8 cellular contexts compared by ENCODE assay signal in the genomic region with DNA sequence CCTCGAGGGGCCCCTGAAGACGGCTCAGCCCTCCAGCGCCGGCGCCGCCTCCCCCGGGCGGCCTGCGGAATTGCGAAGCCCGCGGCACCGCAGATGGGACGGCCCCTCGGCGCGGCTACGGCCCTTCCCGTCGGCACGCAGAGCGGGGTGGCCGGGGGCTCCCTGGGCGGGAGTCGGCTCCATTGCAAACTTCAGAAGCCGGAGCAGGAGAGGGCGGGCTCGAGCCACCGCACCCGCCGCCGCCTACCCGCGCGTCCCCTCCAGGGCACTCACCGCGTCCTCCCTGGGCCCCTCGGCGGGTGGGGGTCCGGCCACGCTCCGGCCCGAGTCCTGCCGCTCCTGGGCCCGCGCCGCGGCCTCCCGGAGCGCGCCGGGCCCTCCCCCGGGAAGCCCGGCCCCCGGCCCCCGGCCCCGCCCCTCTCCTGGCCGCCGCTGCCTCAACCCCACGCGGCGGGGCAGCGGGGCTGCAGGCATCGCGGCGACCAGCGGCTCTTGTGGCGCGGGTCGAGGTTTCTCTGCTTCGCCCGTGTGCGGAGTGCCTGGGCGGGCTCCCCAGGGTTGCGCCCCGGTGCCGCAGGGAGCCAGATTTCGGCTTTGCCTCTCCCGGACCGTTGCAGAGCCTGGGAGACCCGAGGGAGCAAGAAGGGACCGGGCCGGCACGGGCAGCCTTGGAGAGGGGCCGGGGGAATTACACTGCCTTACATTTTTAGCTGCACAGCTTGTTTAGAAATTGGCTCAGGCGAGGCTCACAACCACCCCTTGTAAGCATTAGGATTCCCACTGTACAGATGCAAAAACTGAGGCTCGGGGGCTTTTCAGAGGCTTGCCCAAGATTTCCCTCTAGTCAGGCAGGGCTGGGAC. TPM values are rescaled to one million over a fixed set of nuclear protein-coding genes. Genes with fewer than 3 reads are reported as not detected.
DNase-seq lines count a peak whose midpoint lies in the region; ATAC-seq, FAIRE-seq and TF ChIP-seq lines count a peak whose summit lies in the region.

A gene (minus strand): TSS at position 359 of the 861 bp plus-strand sequence. CDS start 3,707 bp downstream, outside the sequence.

- H3K27ac ChIP-seq in endothelial cell of umbilical vein (ENCODE audit: insufficient read depth, low read depth, low read length): no peak within 1 kb of the TSS
- H3K27ac ChIP-seq in mesodermal cell (ENCODE audit: low read depth, low read length, severe bottlenecking): peak within 1 kb of the TSS; percentile 92
- peak within 1 kb of the TSS; percentile 98 for H3K27ac ChIP-seq in substantia nigra (ENCODE audit: low read depth, low read length, poor library complexity, severe bottlenecking)

- H3K36me3 ChIP-seq in endothelial cell of umbilical vein (ENCODE audit: control insufficient read depth in 2 of 2, extremely low read depth in 1 of 2, insufficient read depth in 2 of 2, low read length in 2 of 2): no peaks in the 10 kb centered on the region
- peaks cover 11% of the 10 kb centered on the region for H3K36me3 ChIP-seq in mesodermal cell (ENCODE audit: control insufficient read depth, insufficient read depth, low read length)

- no peaks in the 10 kb centered on the region for H3K79me2 ChIP-seq in endothelial cell of umbilical vein (ENCODE audit: control insufficient read depth, insufficient read depth, low read length)

- DNase-seq in A172 (ENCODE audit: low spot score) (no peak), KBM-7 (peak; percentile 35), endothelial cell of umbilical vein (ENCODE audit: low read depth, low spot score) (peak; percentile 60), substantia nigra (lab: John Stamatoyannopoulos, UW) (peak in 20 of 49 donors; percentile 20 to 68 (median 40))
- peak; percentile 41 for DNase-seq in activated CD4-positive, alpha-beta memory T cell treated with anti-CD3 and anti-CD28 coated beads, Interleukin-2, amount 10 ng/mL, durations not matched to agents 7 days and 5 days

- H3K27me3 ChIP-seq in endothelial cell of umbilical vein (ENCODE audit: control insufficient read depth in 2 of 2, insufficient read depth in 2 of 2, low read length in 2 of 2): peaks cover 0 to 3% of the 10 kb centered on the region in 2 experiments

- H3K27me3 Mint-ChIP-seq in activated CD4-positive, alpha-beta memory T cell treated with anti-CD3 and anti-CD28 coated beads, Interleukin-2, amount 10 ng/mL, durations not matched to agents 7 days and 5 days: peaks cover 39% of the 10 kb centered on the region

- intact Hi-C loops in endothelial cell of umbilical vein (cut with micrococcal nuclease): loop anchor here (2.0 kb wide), 1 partner anchor 28 kb away; a partner anchor contains a TSS

- no peak for FAIRE-seq in endothelial cell of umbilical vein (lab: Jason Lieb, UNC)

- 0 to 1% methylated on average over 56 to 82 of the region's 87 CpGs for WGBS in mesodermal cell (ENCODE audit: insufficient coverage in 2 of 2), 2 experiments

- peak in 1 of 2 donors; percentile 4 for TF ChIP-seq CTCF in endothelial cell of umbilical vein (IDR thresholded peaks at IDR 0.05; ENCODE audit: extremely low read depth in 1 of 2, insufficient read depth in 1 of 2, low read depth in 1 of 2, low read length in 2 of 2)

- H3K4me3 ChIP-seq in endothelial cell of umbilical vein (replicated peaks in 1 of 3; ENCODE audit: insufficient read depth in 1 of 3, low read depth in 1 of 3, low read length in 3 of 3) (peak within 1 kb of the TSS; percentile 65 to 76 (median 67)), mesodermal cell (ENCODE audit: extremely low read depth, insufficient read depth, low read length, poor library complexity, severe bottlenecking) (peak within 1 kb of the TSS; percentile 74)

- H3K9me1 ChIP-seq in endothelial cell of umbilical vein (replicated peaks; ENCODE audit: control insufficient read depth, extremely low read depth, insufficient read depth, low read length): no peaks in the 10 kb centered on the region

- peak within 1 kb of the TSS; percentile 58 for H3K9ac ChIP-seq in endothelial cell of umbilical vein (replicated peaks; ENCODE audit: extremely low read depth, insufficient read depth, low read length)

- H3K9me3 Mint-ChIP-seq in activated CD4-positive, alpha-beta memory T cell treated with anti-CD3 and anti-CD28 coated beads, Interleukin-2, amount 10 ng/mL, durations not matched to agents 7 days and 5 days: no peaks in the 10 kb centered on the region

- peak within 1 kb of the TSS; percentile 60 for H3K4me3 Mint-ChIP-seq in activated CD4-positive, alpha-beta memory T cell treated with anti-CD3 and anti-CD28 coated beads, Interleukin-2, amount 10 ng/mL, durations not matched to agents 7 days and 5 days

- dilution Hi-C loops in endothelial cell of umbilical vein (cut with MboI; ENCODE audit: extremely low pct_ligation_motif_present, low sequenced_read_pairs): no loop called here

- peaks cover 12% of the 10 kb centered on the region for H3K4me1 Mint-ChIP-seq in activated CD4-positive, alpha-beta memory T cell treated with anti-CD3 and anti-CD28 coated beads, Interleukin-2, amount 10 ng/mL, durations not matched to agents 7 days and 5 days

- no peak within 1 kb of the TSS for H3K27ac Mint-ChIP-seq in activated CD4-positive, alpha-beta memory T cell treated with anti-CD3 and anti-CD28 coated beads, Interleukin-2, amount 10 ng/mL, durations not matched to agents 7 days and 5 days

- H4K20me1 ChIP-seq in endothelial cell of umbilical vein (replicated peaks; ENCODE audit: control insufficient read depth, extremely low read depth, insufficient read depth, low read length): no peaks in the 10 kb centered on the region

- CTCF ChIA-PET in activated CD4-positive, alpha-beta memory T cell treated with anti-CD3 and anti-CD28 coated beads, Interleukin-2, amount 10 ng/mL, durations not matched to agents 7 days and 5 days (lab: Charles Lee): interaction anchor here (1.4 to 2.4 kb wide), 4 partner anchors 9 to 73 kb away, joined by 6 to 15 read pairs (median 11); a partner anchor contains a TSS
- CTCF ChIA-PET in endothelial cell of umbilical vein (lab: Charles Lee): interaction anchor here (0.7 to 2.2 kb wide), 17 partner anchors 8 to 169 kb away, joined by 3 to 19 read pairs (median 7); a partner anchor contains a TSS

- peak within 1 kb of the TSS; percentile 97 for H2AFZ ChIP-seq in endothelial cell of umbilical vein (ENCODE audit: low read depth, low read length)

- peaks cover 16% of the 10 kb centered on the region for H3K4me1 ChIP-seq in endothelial cell of umbilical vein (ENCODE audit: control insufficient read depth, extremely low read depth, insufficient read depth, low read length)
- peaks cover 23% of the 10 kb centered on the region for H3K4me1 ChIP-seq in mesodermal cell (ENCODE audit: control insufficient read depth, insufficient read depth, low read length, poor library complexity, severe bottlenecking)

- BruUV-seq in endothelial cell of umbilical vein (replicated peaks; lab: Mats Ljungman, UMichigan): no TSS peak

- in situ Hi-C loops in KBM-7 (cut with MboI; ENCODE audit: low pct_unique_long_range_greater_than_20kb, low sequenced_read_pairs): no loop called here

- H3K4me2 ChIP-seq in endothelial cell of umbilical vein (ENCODE audit: insufficient read depth, low read length): peak within 1 kb of the TSS; percentile 81

- H3K36me3 Mint-ChIP-seq in activated CD4-positive, alpha-beta memory T cell treated with anti-CD3 and anti-CD28 coated beads, Interleukin-2, amount 10 ng/mL, durations not matched to agents 7 days and 5 days (ENCODE audit: low read depth): no peaks in the 10 kb centered on the region

- peak; percentile 39 for TF ChIP-seq POLR2A in endothelial cell of umbilical vein (IDR thresholded peaks at IDR 0.05; ENCODE audit: low read depth, low read length)

- H3K9me3 ChIP-seq in endothelial cell of umbilical vein (replicated peaks; ENCODE audit: control insufficient read depth, insufficient read depth, low read length) (no peaks in the 10 kb centered on the region), mesodermal cell (ENCODE audit: control insufficient read depth, low read length) (no peaks in the 10 kb centered on the region)

- POLR2A ChIA-PET in activated CD4-positive, alpha-beta memory T cell treated with anti-CD3 and anti-CD28 coated beads, Interleukin-2, amount 10 ng/mL, durations not matched to agents 7 days and 5 days (lab: Charles Lee): interaction anchor here (1.2 to 10.3 kb wide), 7 partner anchors 9 to 62 kb away, joined by 3 to 124 read pairs (median 6); a partner anchor contains a TSS
- POLR2A ChIA-PET in endothelial cell of umbilical vein (lab: Charles Lee): interaction anchor here (0.9 to 1.1 kb wide), 2 partner anchors 28 to 29 kb away, joined by 4 to 8 read pairs; a partner anchor contains a TSS

- ATAC-seq in GM18867 (IDR thresholded peaks at IDR 0.05; ENCODE audit: unreplicated experiment) (peak; percentile 59), GM19455 (IDR thresholded peaks at IDR 0.05; ENCODE audit: unreplicated experiment) (no peak)

TF ChIP-seq in endothelial cell of umbilical vein, 7 proteins besides CTCF, POLR2A, EP300 and RAD21:
- TF ChIP-seq MYC (IDR thresholded peaks at IDR 0.05; ENCODE audit: low read depth, low read length) (no peak), POLR2AphosphoS5 (IDR thresholded peaks at IDR 0.05; ENCODE audit: insufficient read depth, low read depth, low read length) (peak; percentile 65), FOS (IDR thresholded peaks at IDR 0.05; ENCODE audit: borderline replicate concordance, insufficient read depth, low read length) (no peak), EZH2 (IDR thresholded peaks at IDR 0.05; ENCODE audit: borderline replicate concordance, low read depth, low read length, severe bottlenecking) (no peak), GATA2 (IDR thresholded peaks at IDR 0.05; ENCODE audit: insufficient read depth, insufficient read length, low read depth, low read length) (no peak)

RNA-seq across cellular contexts. Expression of the gene that starts here (rescaled TPM):
- total RNA-seq in A172 (2014; rRNA removed; shearing (Covaris generic)): 28.7 and 32.2 TPM in 2 replicates
- 1 to 10 TPM in 1 of 2 experiments, under 1 TPM in 1; 0.91 to 1.2 TPM for total RNA-seq in activated CD4-positive, alpha-beta memory T cell treated with anti-CD3 and anti-CD28 coated beads, Interleukin-2, amount 10 ng/mL, durations not matched to agents 7 days and 5 days
- total RNA-seq in endothelial cell of umbilical vein: 27.2 and 29.0 TPM in 2 replicates
- 14.7 and 15.2 TPM in 2 replicates for polyA plus RNA-seq in endothelial cell of umbilical vein
- polyA plus RNA-seq in endothelial cell of umbilical vein (2011; cell fraction: cytosol; rRNA removed): 16.3 and 20.6 TPM in 2 replicates
- polyA plus RNA-seq in endothelial cell of umbilical vein (2011; cell fraction: nucleus; rRNA removed): 16.6 and 18.6 TPM in 2 replicates
- polyA plus RNA-seq in endothelial cell of umbilical vein (2012): 16.3 and 27.6 TPM in 2 replicates
- 7.5 and 11.2 TPM in 2 replicates for polyA minus RNA-seq in endothelial cell of umbilical vein
- polyA minus RNA-seq in endothelial cell of umbilical vein (2011; cell fraction: cytosol; rRNA and poly(A)+ RNA removed): 129 TPM
- polyA minus RNA-seq in endothelial cell of umbilical vein (2011; cell fraction: nucleus; rRNA and poly(A)+ RNA removed): 8.0 and 10.8 TPM in 2 replicates
- 41.8 TPM for polyA plus RNA-seq in mesodermal cell (2013, experiment 1 of 2)
- polyA plus RNA-seq in mesodermal cell (2013, experiment 2 of 2): 39.0 TPM

Comparison
In these comparisons a context has a peak if more than half of its experiments do, and no peak if none do; other contexts are left out.
1. RNA of the gene that starts here (total RNA-seq): 28.7 to 32.2 TPM in A172 and 27.2 to 29.0 TPM in endothelial cell of umbilical vein; 0.91 to 1.2 TPM in activated CD4-positive, alpha-beta memory T cell treated with anti-CD3 and anti-CD28 coated beads, Interleukin-2, amount 10 ng/mL, durations not matched to agents 7 days and 5 days; every median in the first group is over 10 times any median in the second.